Comparison of ENCODE assay signal across 33 cellular contexts in genomic region chr4:100574607-100575006, GRCh38. TPM values are rescaled to one million over a fixed set of nuclear protein-coding genes. Genes with fewer than 3 reads are reported as not detected.
"Had no signal": no experiment of that assay in that cellular context is flagged by ENCODE, and none has a peak within 500 bp of the region (broad histone marks: within the 10 kb centered on the region; RNA-seq: fewer than 3 reads in every experiment).

No MANE protein-coding gene starts in this region.

- H3K27ac ChIP-seq: adrenal gland, body of pancreas, epithelial cell of prostate, esophagus squamous epithelium, gastroesophageal sphincter, heart right ventricle, hepatocyte had no signal

- DNase-seq: activated CD4-positive, alpha-beta memory T cell treated with anti-CD3 and anti-CD28 coated beads for 36 hours; activated CD4-positive, alpha-beta T cell treated with anti-CD3 and anti-CD28 coated beads for 36 hours; activated CD4-positive, alpha-beta T cell treated with anti-CD3 and anti-CD28 coated beads, Interleukin-2, amount 10 ng/mL, durations not matched to agents 24 days and 14 days; activated CD4-positive, CD25-positive, alpha-beta regulatory T cell; activated CD4-positive, CD25-positive, alpha-beta regulatory T cell treated with anti-CD3 and anti-CD28 coated beads, Interleukin-2, amount 50 U/mL, for 72 hours; activated CD8-positive, alpha-beta memory T cell treated with anti-CD3 and anti-CD28 coated beads, Interleukin-2, amount 10 ng/mL, durations not matched to agents 7 days and 5 days; activated CD8-positive, alpha-beta memory T cell treated with anti-CD3 and anti-CD28 coated beads, Interleukin-2, amount 50 U/mL, for 4 hours; activated CD8-positive, alpha-beta T cell treated with anti-CD3 and anti-CD28 coated beads, Interleukin-2, amount 10 ng/mL, durations not matched to agents 7 days and 5 days; activated gamma-delta T cell treated with Interleukin-2 at 50 U/mL for 16 hours; activated naive CD4-positive, alpha-beta T cell treated with anti-CD3 and anti-CD28 coated beads, Interleukin-2, amount 50 U/mL, for 16 hours; activated naive CD4-positive, alpha-beta T cell treated with Interleukin-2 at 50 U/mL for 16 hours; activated T-cell treated with anti-CD3 and anti-CD28 coated beads, Interleukin-2, amount 50 U/mL, for 1 hour; activated T-cell treated with anti-CD3 and anti-CD28 coated beads, Interleukin-2, amount 50 U/mL, for 48 hours; adrenal gland; aorta; body of pancreas; cortex of kidney; dermis blood vessel endothelial cell; effector CD8-positive, alpha-beta T cell; esophagus squamous epithelium; foreskin melanocyte; heart right ventricle; T-helper 2 cell had no signal

- H3K27me3 ChIP-seq: adrenal gland, body of pancreas, esophagus squamous epithelium, gastroesophageal sphincter, heart right ventricle, hepatocyte had no signal

- H3K4me3 ChIP-seq: adrenal gland, body of pancreas, esophagus squamous epithelium, gastroesophageal sphincter, heart right ventricle, hepatocyte had no signal

- ATAC-seq: activated CD4-positive, alpha-beta T cell treated with anti-CD3 and anti-CD28 coated beads for 36 hours; activated CD8-positive, alpha-beta memory T cell treated with anti-CD3 and anti-CD28 coated beads, Interleukin-2, amount 10 ng/mL, durations not matched to agents 7 days and 5 days; activated CD8-positive, alpha-beta T cell treated with anti-CD3 and anti-CD28 coated beads, Interleukin-2, amount 10 ng/mL, durations not matched to agents 7 days and 5 days; body of pancreas; gastroesophageal sphincter; heart right ventricle had no signal

RNA-seq across cellular contexts. Expression of gene EMCN, which starts 56.8 kb away (rescaled TPM):
- total RNA-seq: activated CD4-positive, alpha-beta memory T cell treated with anti-CD3 and anti-CD28 coated beads for 36 hours; activated CD4-positive, alpha-beta T cell treated with anti-CD3 and anti-CD28 coated beads for 36 hours; activated CD4-positive, alpha-beta T cell treated with anti-CD3 and anti-CD28 coated beads, Interleukin-2, amount 10 ng/mL, durations not matched to agents 24 days and 14 days; activated CD8-positive, alpha-beta memory T cell treated with anti-CD3 and anti-CD28 coated beads for 36 hours; activated CD8-positive, alpha-beta memory T cell treated with anti-CD3 and anti-CD28 coated beads, Interleukin-2, amount 10 ng/mL, durations not matched to agents 7 days and 5 days; activated CD8-positive, alpha-beta T cell treated with anti-CD3 and anti-CD28 coated beads, Interleukin-2, amount 10 ng/mL, durations not matched to agents 7 days and 5 days; activated T-helper 1 cell treated with anti-CD3 and anti-CD28 coated beads, Interleukin-12 subunit alpha, Interleukin-12 subunit beta, Interleukin-2, Interleukin-4 antibody, amounts not matched to agents 30 ng/mL and 10 ng/mL and 1 ng/mL, durations not matched to agents 14 hours and 24 hours and 36 hours; activated T-helper 2 cell treated with anti-CD3 and anti-CD28 coated beads, Interferon-gamma antibody, Interleukin-2, Interleukin-4, amounts not matched to agents 10 μg/mL and 5 μg/mL and 100 μg/mL, durations not matched to agents 14 hours and 24 hours and 36 hours; chondrocyte; fibroblast of lung; fibroblast of villous mesenchyme; T-helper 1 cell treated with Interleukin-12 subunit alpha and Interleukin-12 subunit beta and Interleukin-4 antibody, amounts not matched to agents 30 ng/mL and 1 ng/mL, for 36 hours had no signal
